8 cellular contexts compared by ENCODE assay signal in the genomic region with DNA sequence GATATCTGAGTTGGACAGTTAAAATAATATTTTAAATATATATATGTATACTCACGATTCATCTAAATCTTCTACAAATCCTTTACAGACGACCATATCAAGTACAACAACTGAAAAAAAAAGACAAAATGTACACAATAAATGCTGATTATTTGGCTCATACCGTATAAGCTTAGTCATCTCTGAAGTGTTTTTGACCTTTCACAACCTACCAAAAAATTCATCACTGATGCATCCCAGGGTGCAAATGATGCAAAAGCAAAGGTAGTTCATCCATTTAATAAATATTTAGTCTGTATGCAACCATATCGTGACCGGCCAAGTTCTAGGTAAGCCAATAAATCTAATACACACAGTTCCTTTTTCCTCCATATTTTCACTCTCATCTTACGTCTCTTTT. TPM values are rescaled to one million over a fixed set of nuclear protein-coding genes. Genes with fewer than 3 reads are reported as not detected.
DNase-seq lines count a peak whose midpoint lies in the region; ATAC-seq and TF ChIP-seq lines count a peak whose summit lies in the region.

No MANE protein-coding gene starts in this region.

- H3K4me2 ChIP-seq in DOHH2 (ENCODE audit: low read length), result peak overlapping the region; percentile 77

- ATAC-seq in GM18909 (IDR thresholded peaks at IDR 0.05; ENCODE audit: poor library complexity, unreplicated experiment) (no peak), HG03280 (IDR thresholded peaks at IDR 0.05; ENCODE audit: unreplicated experiment) (no peak)

- peak overlapping the region; percentile 56 for H3K9ac ChIP-seq in NT2/D1 (ENCODE audit: insufficient read length, low read depth)

- intact Hi-C loops in ovary (cut with DNase I), result loop anchor here in 1 of 4 donors (2.0 kb wide), 1 partner anchor 63 kb away; no protein-coding TSS in a partner anchor

- TF ChIP-seq EP300 in ovary (IDR thresholded peaks at IDR 0.05), result no peak

- H3K4me1 ChIP-seq in DOHH2 (ENCODE audit: control insufficient read depth, low read length) (peaks cover 19% of the 10 kb centered on the region), NT2/D1 (ENCODE audit: insufficient read depth, insufficient read length) (no peaks in the 10 kb centered on the region), ovary (ENCODE audit: insufficient read depth) (peaks cover 4% of the 10 kb centered on the region)

- peaks cover 17% of the 10 kb centered on the region for H3K36me3 Mint-ChIP-seq in endothelial cell (ENCODE audit: low read depth, unreplicated experiment)

- H3K27ac Mint-ChIP-seq in endothelial cell (ENCODE audit: unreplicated experiment), result peak overlapping the region; percentile 93

- H3K27me3 Mint-ChIP-seq in endothelial cell (ENCODE audit: unreplicated experiment), result peaks cover 6% of the 10 kb centered on the region

- 19 to 22% (median 21%) methylated on average over 6 of the region's 6 CpGs for WGBS in ovary, 3 donors

- TF ChIP-seq CTCF in DOHH2 (IDR thresholded peaks at IDR 0.05; ENCODE audit: low read depth, low read length, poor library complexity, severe bottlenecking), result no peak
- TF ChIP-seq CTCF in endothelial cell (IDR thresholded peaks at IDR 0.05; ENCODE audit: unreplicated experiment), result no peak
- no peak for TF ChIP-seq CTCF in ovary (IDR thresholded peaks at IDR 0.05)

- no peaks in the 10 kb centered on the region for H3F3A ChIP-seq in DOHH2 (ENCODE audit: control insufficient read depth, insufficient read depth)

- peaks cover 7% of the 10 kb centered on the region for H3K4me1 Mint-ChIP-seq in endothelial cell (ENCODE audit: unreplicated experiment)

- DNase-seq in NT2/D1 (ENCODE audit: low read depth, low spot score), result no peak
- DNase-seq in endothelial cell (ENCODE audit: low spot score), result no peak
- DNase-seq in ovary, result no peak
- DNase-seq in mesenteric fat pad (ENCODE audit: low spot score), result no peak
- no peak for DNase-seq in stimulated activated CD4-positive, alpha-beta T cell treated with anti-CD3 and anti-CD28 coated beads, Interleukin-15, amount 100 ng/mL, for 24 hours

- H3K36me3 ChIP-seq in DOHH2 (ENCODE audit: control insufficient read depth, low read length) (peaks cover 52% of the 10 kb centered on the region), NT2/D1 (ENCODE audit: insufficient read depth, insufficient read length, low read length) (peaks cover 45% of the 10 kb centered on the region), ovary (no peaks in the 10 kb centered on the region)

- H4K20me1 ChIP-seq in DOHH2 (ENCODE audit: control insufficient read depth, insufficient read depth, low read depth, low read length), result no peaks in the 10 kb centered on the region

- H3K4me3 Mint-ChIP-seq in endothelial cell (ENCODE audit: unreplicated experiment), result peak overlapping the region; percentile 99

- no peaks in the 10 kb centered on the region for H3K9me3 ChIP-seq in DOHH2 (ENCODE audit: control insufficient read depth, insufficient read depth, low read length)
- H3K9me3 ChIP-seq in NT2/D1 (ENCODE audit: insufficient read depth, low read length), result no peaks in the 10 kb centered on the region
- H3K9me3 ChIP-seq in ovary, result no peaks in the 10 kb centered on the region

- no peaks in the 10 kb centered on the region for H3K27me3 ChIP-seq in DOHH2 (ENCODE audit: control insufficient read depth, low read length)
- no peaks in the 10 kb centered on the region for H3K27me3 ChIP-seq in NT2/D1 (ENCODE audit: insufficient read depth, insufficient read length)
- no peaks in the 10 kb centered on the region for H3K27me3 ChIP-seq in ovary

- no peaks in the 10 kb centered on the region for H3K9me2 ChIP-seq in DOHH2 (replicated peaks; ENCODE audit: control insufficient read depth, low read length)

- no peak for TF ChIP-seq POLR2A in ovary (IDR thresholded peaks at IDR 0.05)

- H3K79me2 ChIP-seq in DOHH2 (ENCODE audit: control insufficient read depth, low read length), result peaks cover 51% of the 10 kb centered on the region

- H3K9me3 Mint-ChIP-seq in endothelial cell (ENCODE audit: unreplicated experiment), result no peaks in the 10 kb centered on the region

- H3K4me3 ChIP-seq in DOHH2 (ENCODE audit: low read length) (peak overlapping the region; percentile 88), NT2/D1 (ENCODE audit: insufficient read length, low read depth) (peak overlapping the region; percentile 56), ovary (peak overlapping the region; percentile 85)

- H3K27ac ChIP-seq in DOHH2 (ENCODE audit: low read depth, low read length), result no peak overlapping the region
- H3K27ac ChIP-seq in ovary, result no peak overlapping the region

RNA-seq across cellular contexts. Expression of a gene that starts 1.1 kb away (rescaled TPM):
- total RNA-seq in endothelial cell (ENCODE audit: unreplicated experiment) (57.0 TPM), ovary (10 to 100 TPM; 19.5 to 41.9 (median 30.0) TPM), mesenteric fat pad (44.5 TPM)
- 10 to 100 TPM; 14.8 to 25.3 TPM for polyA plus RNA-seq in ovary
